In genomic region chr20:46520976-46521579, GRCh38 we compare ENCODE assay signal across 9 cellular contexts. TPM values are rescaled to one million over a fixed set of nuclear protein-coding genes. Genes with fewer than 3 reads are reported as not detected.
DNase-seq lines count a peak whose midpoint lies in the region; ATAC-seq and TF ChIP-seq lines count a peak whose summit lies in the region.
"Had no signal": no experiment of that assay in that cellular context is flagged by ENCODE, and none has a peak within 500 bp of the region (broad histone marks: within the 10 kb centered on the region; RNA-seq: fewer than 3 reads in every experiment).

No MANE protein-coding gene starts in this region.

- POLR2A ChIA-PET in Caco-2 (lab: Charles Lee): no interaction called here

- DNase-seq in Caco-2 (peak; percentile 77 to 80), HT-29 (ENCODE audit: low spot score) (peak; percentile 83), NOMO-1 treated with DMSO at 0.1 percent for 48 hours (lab: John Stamatoyannopoulos, UW; ENCODE audit: unreplicated experiment) (peak; percentile 64), foreskin melanocyte (peak; percentile 35)
- peak; percentile 55 to 60 for DNase-seq in activated T-cell treated with anti-CD3 and anti-CD28 coated beads, Interleukin-2, amount 50 U/mL, for 48 hours

- H3K4me3 Mint-ChIP-seq in Caco-2 (ENCODE audit: unreplicated experiment): no peak overlapping the region
- H3K4me3 Mint-ChIP-seq: IgD-negative memory B cell had no signal

- H3K4me3 ChIP-seq in Caco-2 (ENCODE audit: low read depth, low read length): no peak overlapping the region
- H3K4me3 ChIP-seq in parathyroid adenoma (ENCODE audit: low read depth, low read length): no peak overlapping the region

- H3K36me3 Mint-ChIP-seq in Caco-2 (ENCODE audit: insufficient read depth, unreplicated experiment): no peaks in the 10 kb centered on the region

- no peaks in the 10 kb centered on the region for H3K36me3 ChIP-seq in Caco-2 (ENCODE audit: control insufficient read depth, insufficient read depth, low read length)
- no peaks in the 10 kb centered on the region for H3K36me3 ChIP-seq in parathyroid adenoma (ENCODE audit: control insufficient read depth, insufficient read depth, low read length)

- H3K9me3 ChIP-seq in Caco-2: no peaks in the 10 kb centered on the region
- H3K9me3 ChIP-seq in parathyroid adenoma (ENCODE audit: control insufficient read depth, low read length): no peaks in the 10 kb centered on the region

- no peak overlapping the region for H3K9ac ChIP-seq in parathyroid adenoma

- H3K27ac Mint-ChIP-seq in Caco-2 (ENCODE audit: unreplicated experiment): no peak overlapping the region
- H3K27ac Mint-ChIP-seq: IgD-negative memory B cell had no signal

- no peaks in the 10 kb centered on the region for H3K79me2 ChIP-seq in parathyroid adenoma

- H3K9me3 Mint-ChIP-seq in Caco-2 (ENCODE audit: unreplicated experiment): no peaks in the 10 kb centered on the region
- H3K9me3 Mint-ChIP-seq: IgD-negative memory B cell had no signal

- TF ChIP-seq CTCF in Caco-2 (IDR thresholded peaks at IDR 0.05; ENCODE audit: insufficient read depth in 1 of 2, low read depth in 1 of 2, low read length in 1 of 2, severe bottlenecking in 1 of 2, unreplicated experiment in 1 of 2) (peak; percentile 85 to 93), parathyroid adenoma (IDR thresholded peaks at IDR 0.05) (peak; percentile 70)

- H3K4me1 Mint-ChIP-seq in Caco-2 (ENCODE audit: low read depth, unreplicated experiment): no peaks in the 10 kb centered on the region
- H3K4me1 Mint-ChIP-seq: IgD-negative memory B cell had no signal

- H2AFZ ChIP-seq in parathyroid adenoma: peak overlapping the region; percentile 31

- intact Hi-C loops in Caco-2 (cut with micrococcal nuclease; ENCODE audit: unreplicated experiment): loop anchor here (1.0 kb wide), 2 partner anchors 178 to 231 kb away; no protein-coding TSS in a partner anchor

- no peaks in the 10 kb centered on the region for H3K27me3 ChIP-seq in Caco-2 (replicated peaks; ENCODE audit: control insufficient read depth, insufficient read depth, low read length)
- H3K27me3 ChIP-seq in parathyroid adenoma (ENCODE audit: control insufficient read depth, insufficient read depth, low read length): no peaks in the 10 kb centered on the region

- CTCF ChIA-PET in Caco-2 (lab: Charles Lee): no interaction called here

- H3K27ac ChIP-seq in parathyroid adenoma: no peak overlapping the region

- no peaks in the 10 kb centered on the region for H3K4me1 ChIP-seq in Caco-2
- H3K4me1 ChIP-seq in parathyroid adenoma: no peaks in the 10 kb centered on the region

- BruUV-seq in Caco-2 (replicated peaks; lab: Mats Ljungman, UMichigan): no TSS peak

- no peak overlapping the region for H3K4me2 ChIP-seq in parathyroid adenoma (ENCODE audit: low read length)

- ATAC-seq in GM18498 (IDR thresholded peaks at IDR 0.05; ENCODE audit: unreplicated experiment) (no peak), HG03135 (IDR thresholded peaks at IDR 0.05; ENCODE audit: unreplicated experiment) (no peak)

- peaks cover 4% of the 10 kb centered on the region for H3K27me3 Mint-ChIP-seq in Caco-2 (ENCODE audit: insufficient read depth, unreplicated experiment)
- H3K27me3 Mint-ChIP-seq: IgD-negative memory B cell had no signal

RNA-seq across cellular contexts. Expression of gene ZNF334, which starts 7.7 kb away (rescaled TPM):
- total RNA-seq in Caco-2 (2022): not detected in 2 replicates
- total RNA-seq in HT-29 (2014; rRNA removed; shearing (Covaris generic)): 1.5 and 1.7 TPM in 2 replicates

RNA-seq across cellular contexts. Expression of gene OCSTAMP, which starts 29.4 kb away (rescaled TPM):
- total RNA-seq in Caco-2 (2022): not detected in 2 replicates
- total RNA-seq in HT-29 (2014; rRNA removed; shearing (Covaris generic)): not detected in 2 replicates
